In the genomic region with DNA sequence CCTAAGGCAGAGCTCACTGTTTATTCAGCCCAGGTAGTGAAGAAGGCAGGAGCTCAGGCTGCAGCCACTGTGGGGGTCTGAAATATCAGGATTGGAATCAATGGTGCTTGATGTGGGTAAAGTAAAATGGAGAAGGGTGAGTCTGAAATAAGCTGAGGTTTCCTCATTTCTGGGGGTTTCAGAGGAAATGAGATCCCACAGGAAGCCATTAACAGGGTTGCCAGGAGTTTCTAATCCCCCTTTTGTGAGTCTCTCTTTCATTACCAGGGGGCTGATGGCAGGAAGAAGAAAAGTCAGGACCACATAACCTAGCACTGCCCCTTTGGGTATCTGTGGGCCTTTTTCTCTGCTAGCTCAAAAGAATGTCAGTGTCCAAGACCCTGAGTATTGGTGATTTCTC, we compare ENCODE assay signal across 1 cellular context.
TF ChIP-seq lines count a peak whose summit lies in the region.

No MANE protein-coding gene starts in this region.

TF ChIP-seq in GM12878, 131 proteins besides CTCF, POLR2A, EP300 and RAD21:
- TF ChIP-seq RUNX3 (IDR thresholded peaks at IDR 0.05; ENCODE audit: low read length): peak; percentile 91
- no peak for TF ChIP-seq POLR2AphosphoS5 (IDR thresholded peaks at IDR 0.05; ENCODE audit: low read length)
- TF ChIP-seq PAX5 (IDR thresholded peaks at IDR 0.05; ENCODE audit: borderline replicate concordance, low read depth, low read length): peak; percentile 61; the same call in 1 of the 2 replicates
- TF ChIP-seq FOXK2 (IDR thresholded peaks at IDR 0.05): no peak
- TF ChIP-seq BACH1 (IDR thresholded peaks at IDR 0.05; ENCODE audit: borderline replicate concordance): no peak
- 0 out of 2 replicates have a peak, but pooled peaks have one; percentile 47 for TF ChIP-seq YY1 (IDR thresholded peaks at IDR 0.05; ENCODE audit: low read depth, low read length)
- no peak for TF ChIP-seq ZZZ3 (IDR thresholded peaks at IDR 0.05; ENCODE audit: control insufficient read depth, insufficient read length, low read depth)
- TF ChIP-seq ATF7 (IDR thresholded peaks at IDR 0.05; ENCODE audit: low read depth): no peak
- TF ChIP-seq POU2F2 (IDR thresholded peaks at IDR 0.05; ENCODE audit: borderline replicate concordance, low read depth, low read length): no peak
- no peak for TF ChIP-seq ZNF207 (IDR thresholded peaks at IDR 0.05; ENCODE audit: borderline replicate concordance)
- no peak for TF ChIP-seq CREB1 (IDR thresholded peaks at IDR 0.05; ENCODE audit: low read depth)
- TF ChIP-seq ZNF592 (IDR thresholded peaks at IDR 0.05): no peak
- TF ChIP-seq SPI1 (IDR thresholded peaks at IDR 0.05; ENCODE audit: borderline replicate concordance, insufficient read depth, low read depth, low read length): peak; percentile 73
- TF ChIP-seq ETV6 (conservative IDR thresholded peaks at IDR 0.05 in 1 of 2, IDR thresholded peaks at IDR 0.05 in 1 of 2; ENCODE audit: borderline replicate concordance in 1 of 2, low read depth in 1 of 2): peak in 1 of 2 experiments; percentile 75; a peak in 2 of 4 replicates
- 0 out of 2 replicates have a peak, but pooled peaks have one; percentile 9 for TF ChIP-seq IRF4 (IDR thresholded peaks at IDR 0.05; ENCODE audit: low read depth, low read length)
- no peak for TF ChIP-seq NR2C1 (IDR thresholded peaks at IDR 0.05)
- TF ChIP-seq BCL11A (IDR thresholded peaks at IDR 0.05; ENCODE audit: low read depth, low read length): 0 out of 2 replicates have a peak, but pooled peaks have one; percentile 44
- TF ChIP-seq BMI1 (IDR thresholded peaks at IDR 0.05; ENCODE audit: borderline replicate concordance): no peak
- TF ChIP-seq TARDBP (IDR thresholded peaks at IDR 0.05; ENCODE audit: borderline replicate concordance): no peak
- no peak for TF ChIP-seq JUNB (IDR thresholded peaks at IDR 0.05)
- peak; percentile 25 to 60 for TF ChIP-seq IKZF2 (IDR thresholded peaks at IDR 0.05)
- peak; percentile 51; the same call in 1 of the 2 replicates for TF ChIP-seq NFIC (IDR thresholded peaks at IDR 0.05; ENCODE audit: low read depth, low read length)
- peak; percentile 58 for TF ChIP-seq MTA2 (IDR thresholded peaks at IDR 0.05; ENCODE audit: low read depth)
- TF ChIP-seq, protein P1, sequence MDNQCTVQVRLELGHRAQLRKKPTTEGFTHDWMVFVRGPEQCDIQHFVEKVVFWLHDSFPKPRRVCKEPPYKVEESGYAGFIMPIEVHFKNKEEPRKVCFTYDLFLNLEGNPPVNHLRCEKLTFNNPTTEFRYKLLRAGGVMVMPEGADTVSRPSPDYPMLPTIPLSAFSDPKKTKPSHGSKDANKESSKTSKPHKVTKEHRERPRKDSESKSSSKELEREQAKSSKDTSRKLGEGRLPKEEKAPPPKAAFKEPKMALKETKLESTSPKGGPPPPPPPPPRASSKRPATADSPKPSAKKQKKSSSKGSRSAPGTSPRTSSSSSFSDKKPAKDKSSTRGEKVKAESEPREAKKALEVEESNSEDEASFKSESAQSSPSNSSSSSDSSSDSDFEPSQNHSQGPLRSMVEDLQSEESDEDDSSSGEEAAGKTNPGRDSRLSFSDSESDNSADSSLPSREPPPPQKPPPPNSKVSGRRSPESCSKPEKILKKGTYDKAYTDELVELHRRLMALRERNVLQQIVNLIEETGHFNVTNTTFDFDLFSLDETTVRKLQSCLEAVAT (IDR thresholded peaks at IDR 0.05): no peak
- TF ChIP-seq POLR2AphosphoS2 (IDR thresholded peaks at IDR 0.05; ENCODE audit: low read depth, low read length): no peak
- TF ChIP-seq, protein P2, sequence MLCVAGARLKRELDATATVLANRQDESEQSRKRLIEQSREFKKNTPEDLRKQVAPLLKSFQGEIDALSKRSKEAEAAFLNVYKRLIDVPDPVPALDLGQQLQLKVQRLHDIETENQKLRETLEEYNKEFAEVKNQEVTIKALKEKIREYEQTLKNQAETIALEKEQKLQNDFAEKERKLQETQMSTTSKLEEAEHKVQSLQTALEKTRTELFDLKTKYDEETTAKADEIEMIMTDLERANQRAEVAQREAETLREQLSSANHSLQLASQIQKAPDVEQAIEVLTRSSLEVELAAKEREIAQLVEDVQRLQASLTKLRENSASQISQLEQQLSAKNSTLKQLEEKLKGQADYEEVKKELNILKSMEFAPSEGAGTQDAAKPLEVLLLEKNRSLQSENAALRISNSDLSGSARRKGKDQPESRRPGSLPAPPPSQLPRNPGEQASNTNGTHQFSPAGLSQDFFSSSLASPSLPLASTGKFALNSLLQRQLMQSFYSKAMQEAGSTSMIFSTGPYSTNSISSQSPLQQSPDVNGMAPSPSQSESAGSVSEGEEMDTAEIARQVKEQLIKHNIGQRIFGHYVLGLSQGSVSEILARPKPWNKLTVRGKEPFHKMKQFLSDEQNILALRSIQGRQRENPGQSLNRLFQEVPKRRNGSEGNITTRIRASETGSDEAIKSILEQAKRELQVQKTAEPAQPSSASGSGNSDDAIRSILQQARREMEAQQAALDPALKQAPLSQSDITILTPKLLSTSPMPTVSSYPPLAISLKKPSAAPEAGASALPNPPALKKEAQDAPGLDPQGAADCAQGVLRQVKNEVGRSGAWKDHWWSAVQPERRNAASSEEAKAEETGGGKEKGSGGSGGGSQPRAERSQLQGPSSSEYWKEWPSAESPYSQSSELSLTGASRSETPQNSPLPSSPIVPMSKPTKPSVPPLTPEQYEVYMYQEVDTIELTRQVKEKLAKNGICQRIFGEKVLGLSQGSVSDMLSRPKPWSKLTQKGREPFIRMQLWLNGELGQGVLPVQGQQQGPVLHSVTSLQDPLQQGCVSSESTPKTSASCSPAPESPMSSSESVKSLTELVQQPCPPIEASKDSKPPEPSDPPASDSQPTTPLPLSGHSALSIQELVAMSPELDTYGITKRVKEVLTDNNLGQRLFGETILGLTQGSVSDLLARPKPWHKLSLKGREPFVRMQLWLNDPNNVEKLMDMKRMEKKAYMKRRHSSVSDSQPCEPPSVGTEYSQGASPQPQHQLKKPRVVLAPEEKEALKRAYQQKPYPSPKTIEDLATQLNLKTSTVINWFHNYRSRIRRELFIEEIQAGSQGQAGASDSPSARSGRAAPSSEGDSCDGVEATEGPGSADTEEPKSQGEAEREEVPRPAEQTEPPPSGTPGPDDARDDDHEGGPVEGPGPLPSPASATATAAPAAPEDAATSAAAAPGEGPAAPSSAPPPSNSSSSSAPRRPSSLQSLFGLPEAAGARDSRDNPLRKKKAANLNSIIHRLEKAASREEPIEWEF (IDR thresholded peaks at IDR 0.05; ENCODE audit: insufficient replicate concordance, low read depth, low read length): no peak
- peak; percentile 82 for TF ChIP-seq EED (IDR thresholded peaks at IDR 0.05; ENCODE audit: low read depth)
- TF ChIP-seq IKZF1 (conservative IDR thresholded peaks at IDR 0.05): peak; percentile 78
- 0 out of 2 replicates have a peak, but pooled peaks have one; percentile 32 for TF ChIP-seq DPF2 (IDR thresholded peaks at IDR 0.05)
- TF ChIP-seq ZBTB33 (IDR thresholded peaks at IDR 0.05): no peak
